9 cellular contexts compared by ENCODE assay signal in genomic region chr4:13484045-13484748, GRCh38. TPM values are rescaled to one million over a fixed set of nuclear protein-coding genes. Genes with fewer than 3 reads are reported as not detected.
DNase-seq lines count a peak whose midpoint lies in the region; ATAC-seq, FAIRE-seq and TF ChIP-seq lines count a peak whose summit lies in the region.
"Had no signal": no experiment of that assay in that cellular context is flagged by ENCODE, and none has a peak within 500 bp of the region (broad histone marks: within the 10 kb centered on the region; RNA-seq: fewer than 3 reads in every experiment).

RAB28 (minus strand) TSS chr4:13484340.

- peak; percentile 84 to 88 for DNase-seq in AML-193 (lab: John Stamatoyannopoulos, UW)
- DNase-seq in NCI-H460 (ENCODE audit: extremely low read depth, low read depth): peak; percentile 76
- peak; percentile 95 for DNase-seq in activated CD4-positive, CD25-positive, alpha-beta regulatory T cell treated with anti-CD3 and anti-CD28 coated beads, Interleukin-2, amount 50 U/mL, for 72 hours
- peak; percentile 96 for DNase-seq in cerebellar cortex (ENCODE audit: low spot score)
- DNase-seq in stimulated activated CD4-positive, alpha-beta T cell treated with anti-CD3 and anti-CD28 coated beads, Interleukin-12 subunit alpha, Interleukin-12 subunit beta, amount 100 ng/mL, for 24 hours (ENCODE audit: low read depth in 2 of 2): peak; percentile 83 to 85

- peak; percentile 82 for FAIRE-seq in islet of Langerhans (lab: Jason Lieb, UNC)
- FAIRE-seq: colon had no signal

- peak; percentile 59 for TF ChIP-seq POLR2A in GM19193 (IDR thresholded peaks at IDR 0.05; ENCODE audit: extremely low read depth, insufficient read depth, insufficient read length)

- ATAC-seq in HG03432 (IDR thresholded peaks at IDR 0.05; ENCODE audit: unreplicated experiment): peak; percentile 97

RNA-seq across cellular contexts. Expression of gene RAB28, which starts in this region (rescaled TPM):
- 10.8 and 17.2 TPM in 2 replicates for total RNA-seq in NCI-H460 (2014; rRNA removed; shearing (Covaris generic))
- 13.8 and 14.0 TPM in 2 replicates for polyA plus RNA-seq in NCI-H460 (2014; cell fraction: nucleus; rRNA removed)

Comparison
In these comparisons a context has a peak if more than half of its experiments do, and no peak if none do; other contexts are left out.
1. Peak in every context shown above with its lines: DNase-seq and ATAC-seq.